Comparison of ENCODE assay signal across 8 cellular contexts in the genomic region with DNA sequence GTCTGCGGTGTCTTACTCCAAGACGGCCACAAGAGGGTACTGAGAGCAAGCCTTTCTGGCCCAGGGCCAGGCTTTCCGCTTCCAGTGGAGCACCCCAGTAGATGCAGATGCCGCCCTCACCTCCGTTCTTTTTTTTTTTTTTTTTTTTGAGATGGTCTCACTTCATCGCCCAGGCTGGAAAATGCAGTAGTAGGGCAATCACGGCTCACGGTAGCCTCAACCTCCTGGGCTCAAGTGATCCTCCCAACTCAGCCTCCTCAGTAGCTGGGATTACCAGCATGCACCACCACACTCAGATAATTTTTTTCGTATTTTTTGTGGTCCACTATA. TPM values are rescaled to one million over a fixed set of nuclear protein-coding genes. Genes with fewer than 3 reads are reported as not detected.
DNase-seq lines count a peak whose midpoint lies in the region; ATAC-seq, FAIRE-seq and TF ChIP-seq lines count a peak whose summit lies in the region.

No MANE protein-coding gene starts in this region.

- WGBS in right cardiac atrium, result 16% methylated on average over 9 of the region's 9 CpGs

- H3K4me3 ChIP-seq in CD8-positive, alpha-beta T cell (ENCODE audit: low read depth, low read length), result no peak overlapping the region
- no peak overlapping the region for H3K4me3 ChIP-seq in right cardiac atrium (ENCODE audit: low read length)

- no peaks in the 10 kb centered on the region for H3K36me3 Mint-ChIP-seq in CD8-positive, alpha-beta T cell
- H3K36me3 Mint-ChIP-seq in T-cell, result no peaks in the 10 kb centered on the region

- H3K4me1 Mint-ChIP-seq in CD8-positive, alpha-beta T cell (ENCODE audit: low read depth), result peaks cover 2% of the 10 kb centered on the region
- peaks cover 0 to 1% (median 0%) of the 10 kb centered on the region in 3 donors for H3K4me1 Mint-ChIP-seq in T-cell

- POLR2A ChIA-PET in CD8-positive, alpha-beta T cell (lab: Charles Lee), result no interaction called here
- POLR2A ChIA-PET in T-cell (lab: Charles Lee), result no interaction called here

- no peak overlapping the region for H3K27ac Mint-ChIP-seq in CD8-positive, alpha-beta T cell
- no peak overlapping the region for H3K27ac Mint-ChIP-seq in T-cell

- CTCF ChIA-PET in CD8-positive, alpha-beta T cell (lab: Charles Lee), result interaction anchor here (0.7 to 1.5 kb wide), 6 partner anchors 13 to 385 kb away, joined by 4 to 9 read pairs (median 4); partner anchors contain the start of gene EXOC3L4
- CTCF ChIA-PET in T-cell (lab: Charles Lee), result interaction anchor here in 1 of 2 donors (0.7 kb wide), 1 partner anchor 214 kb away, joined by 7 read pairs; no protein-coding TSS in a partner anchor

- H3K4me3 Mint-ChIP-seq in CD8-positive, alpha-beta T cell, result no peak overlapping the region
- H3K4me3 Mint-ChIP-seq in T-cell, result no peak overlapping the region

- intact Hi-C loops in CD8-positive, alpha-beta T cell (cut with DNase I, micrococcal nuclease), result loop anchor here (2.0 to 10.0 kb wide), 3 partner anchors 106 to 216 kb away; no protein-coding TSS in a partner anchor
- intact Hi-C loops in right cardiac atrium (cut with DNase I) (loop anchor here in 1 of 4 donors (5.0 kb wide), 1 partner anchor 214 kb away; no protein-coding TSS in a partner anchor), sciatic nerve (cut with DNase I) (no loop called here)

- H3K9me3 ChIP-seq in CD8-positive, alpha-beta T cell (ENCODE audit: low read length), result no peaks in the 10 kb centered on the region
- no peaks in the 10 kb centered on the region for H3K9me3 ChIP-seq in right cardiac atrium (ENCODE audit: control insufficient read depth, low read length)

- peak; percentile 21 for TF ChIP-seq CTCF in CD8-positive, alpha-beta T cell (IDR thresholded peaks at IDR 0.05)

- TF ChIP-seq POLR2A in H54 (IDR thresholded peaks at IDR 0.05; ENCODE audit: low read depth, low read length), result no peak

- peak; percentile 81 for ATAC-seq in CD8-positive, alpha-beta T cell
- ATAC-seq in T-cell (replicated peaks in 1 of 4) (peak; percentile 75 to 79 (median 76)), right cardiac atrium (no peak), sciatic nerve (peak; percentile 61), HG03378 (IDR thresholded peaks at IDR 0.05; ENCODE audit: unreplicated experiment) (no peak)

- H3K27ac ChIP-seq in CD8-positive, alpha-beta T cell (ENCODE audit: low read depth, low read length), result no peak overlapping the region
- H3K27ac ChIP-seq in right cardiac atrium (ENCODE audit: low read length), result no peak overlapping the region

- H3K27me3 Mint-ChIP-seq in CD8-positive, alpha-beta T cell (ENCODE audit: low read depth), result no peaks in the 10 kb centered on the region
- peaks cover 0 to 5% of the 10 kb centered on the region in 2 donors for H3K27me3 Mint-ChIP-seq in T-cell

- H3K9me3 Mint-ChIP-seq in CD8-positive, alpha-beta T cell, result no peaks in the 10 kb centered on the region
- no peaks in the 10 kb centered on the region for H3K9me3 Mint-ChIP-seq in T-cell

- no peaks in the 10 kb centered on the region for H3K27me3 ChIP-seq in CD8-positive, alpha-beta T cell (ENCODE audit: insufficient read depth, low read length)
- no peaks in the 10 kb centered on the region for H3K27me3 ChIP-seq in right cardiac atrium (ENCODE audit: control insufficient read depth, insufficient read depth)

- peak; percentile 33 for FAIRE-seq in H54 (lab: Jason Lieb, UNC)

- H3K36me3 ChIP-seq in CD8-positive, alpha-beta T cell (ENCODE audit: insufficient read depth, low read length), result no peaks in the 10 kb centered on the region

- DNase-seq in CD8-positive, alpha-beta T cell, result peak; percentile 44 to 81 (median 73)
- DNase-seq in H54 (ENCODE audit: insufficient read length, low spot score), result peak; percentile 89
- peak; percentile 85 for DNase-seq in NCI-H146 (lab: John Stamatoyannopoulos, UW)
- peak; percentile 35 to 81 (median 72) for DNase-seq in T-cell
- peak; percentile 72 for DNase-seq in amniotic epithelial cell (ENCODE audit: low read depth)
- peak; percentile 84 to 93 (median 89) for DNase-seq in right cardiac atrium
- DNase-seq in sciatic nerve (ENCODE audit: low spot score), result peak; percentile 91

- H3K4me1 ChIP-seq in CD8-positive, alpha-beta T cell (ENCODE audit: insufficient read depth, low read length), result peaks cover 9% of the 10 kb centered on the region
- H3K4me1 ChIP-seq in right cardiac atrium (ENCODE audit: control insufficient read depth, insufficient read depth, low read length), result peaks cover 4% of the 10 kb centered on the region

RNA-seq across cellular contexts. Expression of gene LBHD2, which starts 5.6 kb away (rescaled TPM):
- not detected for total RNA-seq in CD8-positive, alpha-beta T cell
- total RNA-seq in T-cell (not detected), right cardiac atrium (not detected), sciatic nerve (not detected)
- polyA plus RNA-seq in right cardiac atrium, result not detected

RNA-seq across cellular contexts. Expression of gene EXOC3L4, which starts 16.1 kb away (rescaled TPM):
- not detected for total RNA-seq in CD8-positive, alpha-beta T cell
- total RNA-seq in T-cell (under 1 TPM in 1 of 5 donors, not detected in 4; 0.25 TPM), right cardiac atrium (1 to 10 TPM in 3 of 4 donors, under 1 TPM in 1; 0.63 to 2.5 (median 1.1) TPM), sciatic nerve (3.3 TPM)
- polyA plus RNA-seq in right cardiac atrium, result 1.4 TPM

RNA-seq across cellular contexts. Expression of gene CDC42BPB, which starts 21.0 kb away (rescaled TPM):
- 1 to 10 TPM; 1.4 to 2.2 TPM for total RNA-seq in CD8-positive, alpha-beta T cell
- total RNA-seq in T-cell (10 to 100 TPM in 3 of 5 donors, 1 to 10 TPM in 2; 5.3 to 17.5 (median 11.2) TPM), right cardiac atrium (10 to 100 TPM; 67.0 to 82.5 (median 69.8) TPM), sciatic nerve (105 TPM)
- 42.5 TPM for polyA plus RNA-seq in right cardiac atrium

RNA-seq across cellular contexts. Expression of gene TNFAIP2, which starts 44.9 kb away (rescaled TPM):
- total RNA-seq in CD8-positive, alpha-beta T cell, result under 1 TPM; 0.44 to 0.90 TPM
- total RNA-seq in T-cell (1 to 10 TPM in 4 of 5 donors, under 1 TPM in 1; 0.93 to 2.1 (median 1.0) TPM), right cardiac atrium (10 to 100 TPM; 41.5 to 51.3 (median 49.4) TPM), sciatic nerve (142 TPM)
- 46.7 TPM for polyA plus RNA-seq in right cardiac atrium

Comparison
In these comparisons a context has a peak if more than half of its experiments do, and no peak if none do; other contexts are left out.
1. ATAC-seq: peak in CD8-positive, alpha-beta T cell (single experiment), T-cell (4 of 4) and sciatic nerve (single experiment); none in right cardiac atrium (0 of 2) and HG03378 (single experiment).
2. Peak in every context shown above with its lines, with median percentiles within 50 percentile points of each other: DNase-seq.